8 cellular contexts compared by ENCODE assay signal in the genomic region with DNA sequence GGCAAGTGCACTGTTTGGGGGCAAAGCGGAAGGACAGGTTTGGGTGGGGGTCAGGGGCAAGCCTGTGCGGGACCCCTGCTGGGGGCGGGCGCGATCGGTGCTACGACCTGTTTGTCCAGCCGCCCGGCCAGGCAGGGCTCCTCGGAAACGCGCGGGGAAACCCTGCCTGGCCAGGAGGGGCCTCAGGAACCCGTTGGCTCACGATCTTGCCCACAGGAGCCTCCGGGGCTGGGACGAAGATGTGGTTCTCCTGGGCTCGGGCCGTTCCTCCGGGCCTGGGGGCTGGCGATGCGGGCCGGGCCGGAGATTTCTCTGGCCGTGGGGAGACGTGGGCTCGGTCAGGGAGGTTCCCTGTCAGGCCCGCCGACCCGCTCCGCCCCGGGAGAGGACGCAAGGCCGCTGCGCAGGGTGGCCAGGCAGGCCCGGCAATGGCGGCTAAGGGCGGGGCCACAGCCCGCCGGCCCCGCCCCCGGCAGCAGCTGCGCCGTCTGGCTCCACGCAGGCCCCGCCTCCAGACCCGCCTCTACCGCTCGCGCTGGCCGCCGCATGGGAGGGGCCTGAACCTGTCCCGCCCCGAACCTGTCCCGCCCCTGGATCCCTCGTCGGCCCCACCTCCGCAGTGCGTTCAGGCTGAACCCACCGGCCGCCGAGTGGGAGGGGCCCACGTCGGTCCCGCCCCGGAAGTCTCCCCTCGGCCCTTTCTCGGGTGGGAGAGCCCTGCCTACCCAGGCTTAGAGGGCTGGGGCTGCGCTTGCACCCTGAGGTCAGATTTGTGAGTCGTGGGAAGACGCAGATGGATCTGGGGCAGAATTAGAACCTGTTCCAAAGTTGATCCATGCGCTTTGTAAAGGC. TPM values are rescaled to one million over a fixed set of nuclear protein-coding genes. Genes with fewer than 3 reads are reported as not detected.
DNase-seq lines count a peak whose midpoint lies in the region; ATAC-seq and TF ChIP-seq lines count a peak whose summit lies in the region.

A gene with protein sequence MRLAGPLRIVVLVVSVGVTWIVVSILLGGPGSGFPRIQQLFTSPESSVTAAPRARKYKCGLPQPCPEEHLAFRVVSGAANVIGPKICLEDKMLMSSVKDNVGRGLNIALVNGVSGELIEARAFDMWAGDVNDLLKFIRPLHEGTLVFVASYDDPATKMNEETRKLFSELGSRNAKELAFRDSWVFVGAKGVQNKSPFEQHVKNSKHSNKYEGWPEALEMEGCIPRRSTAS (minus strand): TSS at position 430 of the 852 bp plus-strand sequence. CDS start 460 bp downstream, outside the sequence.

- TSS peak; percentile 50 for BruUV-seq in Calu3 (replicated peaks; lab: Mats Ljungman, UMichigan)

- CTCF ChIA-PET in Calu3 (lab: Charles Lee), result no interaction called here

- peak within 1 kb of the TSS; percentile 88 for H3K4me3 ChIP-seq in HUES6 (ENCODE audit: low read depth, low read length)
- peak within 1 kb of the TSS; percentile 62 for H3K4me3 ChIP-seq in NT2/D1 (ENCODE audit: insufficient read length, low read depth)

- H3K9ac ChIP-seq in HUES6 (ENCODE audit: low read length) (peak within 1 kb of the TSS; percentile 79), NT2/D1 (ENCODE audit: insufficient read length, low read depth) (peak within 1 kb of the TSS; percentile 80)

- peak within 1 kb of the TSS; percentile 77 for H3K27ac Mint-ChIP-seq in Calu3 (ENCODE audit: unreplicated experiment)

- H3K9me3 ChIP-seq in HUES6 (ENCODE audit: control insufficient read depth, insufficient read depth, low read depth, low read length) (peaks cover 6% of the 10 kb centered on the region; the same call in 1 of the 2 replicates), NT2/D1 (ENCODE audit: insufficient read depth, low read length) (no peaks in the 10 kb centered on the region)

- DNase-seq in Calu3 (peak; percentile 95), NT2/D1 (ENCODE audit: low read depth, low spot score) (peak; percentile 54), midbrain (lab: John Stamatoyannopoulos, UW) (peak; percentile 89)
- DNase-seq in activated CD8-positive, alpha-beta memory T cell treated with anti-CD3 and anti-CD28 coated beads, Interleukin-2, amount 50 U/mL, for 1 hour (ENCODE audit: extremely low read depth), result peak; percentile 76
- peak; percentile 82 to 85 for DNase-seq in stimulated activated CD8-positive, alpha-beta memory T cell treated with anti-CD3 and anti-CD28 coated beads, Interleukin-15, amount 100 ng/mL, for 4 hours (ENCODE audit: low read depth in 2 of 2)

- peak within 1 kb of the TSS; percentile 81 for H3K4me3 Mint-ChIP-seq in Calu3 (ENCODE audit: low read depth, unreplicated experiment)

- TF ChIP-seq CTCF in Calu3 (IDR thresholded peaks at IDR 0.05; ENCODE audit: unreplicated experiment), result no peak

- ATAC-seq in GM21390 (IDR thresholded peaks at IDR 0.05; ENCODE audit: unreplicated experiment), result peak; percentile 92

- H3K27me3 Mint-ChIP-seq in Calu3 (ENCODE audit: unreplicated experiment), result no peaks in the 10 kb centered on the region

- no peaks in the 10 kb centered on the region for H3K9me3 Mint-ChIP-seq in Calu3 (ENCODE audit: low read depth, unreplicated experiment)

- intact Hi-C loops in Calu3 (cut with micrococcal nuclease; ENCODE audit: unreplicated experiment), result no loop called here

- H3K36me3 Mint-ChIP-seq in Calu3 (ENCODE audit: insufficient read depth, unreplicated experiment), result peaks cover 22% of the 10 kb centered on the region

- H3K4me1 ChIP-seq in HUES6 (ENCODE audit: control insufficient read depth, insufficient read depth, low read length), result peaks cover 18% of the 10 kb centered on the region
- no peaks in the 10 kb centered on the region for H3K4me1 ChIP-seq in NT2/D1 (ENCODE audit: insufficient read depth, insufficient read length)

- no peaks in the 10 kb centered on the region for H3K36me3 ChIP-seq in HUES6 (ENCODE audit: control insufficient read depth, insufficient read depth, low read length)
- no peaks in the 10 kb centered on the region for H3K36me3 ChIP-seq in NT2/D1 (ENCODE audit: insufficient read depth, insufficient read length, low read length)

- H3K4me1 Mint-ChIP-seq in Calu3 (ENCODE audit: low read depth, unreplicated experiment), result peaks cover 6% of the 10 kb centered on the region

- H3K27ac ChIP-seq in HUES6 (ENCODE audit: low read depth, low read length), result peak within 1 kb of the TSS; percentile 88; the same call in 1 of the 2 replicates

- no peaks in the 10 kb centered on the region for H3K27me3 ChIP-seq in HUES6 (ENCODE audit: control insufficient read depth, insufficient read depth, low read length)
- H3K27me3 ChIP-seq in NT2/D1 (ENCODE audit: insufficient read depth, insufficient read length), result no peaks in the 10 kb centered on the region

- in situ Hi-C loops in endometrial microvascular endothelial cells (cut with HindIII; ENCODE audit: inconsistent ontology term, low pct_unique_long_range_greater_than_20kb, low sequenced_read_pairs), result no loop called here

RNA-seq across cellular contexts. Expression of the gene that starts here (rescaled TPM):
- total RNA-seq in Calu3 (2022) (36.8 and 39.5 TPM in 2 replicates), endometrial microvascular endothelial cells (ENCODE audit: inconsistent ontology term) (44.4 TPM)

Comparison
In these comparisons a context has a peak if more than half of its experiments do, and no peak if none do; other contexts are left out.
1. Peak in every context shown above with its lines: DNase-seq, ATAC-seq, H3K4me3 ChIP-seq and H3K27ac ChIP-seq.